Comparison of ENCODE assay signal across 35 cellular contexts in the genomic region with DNA sequence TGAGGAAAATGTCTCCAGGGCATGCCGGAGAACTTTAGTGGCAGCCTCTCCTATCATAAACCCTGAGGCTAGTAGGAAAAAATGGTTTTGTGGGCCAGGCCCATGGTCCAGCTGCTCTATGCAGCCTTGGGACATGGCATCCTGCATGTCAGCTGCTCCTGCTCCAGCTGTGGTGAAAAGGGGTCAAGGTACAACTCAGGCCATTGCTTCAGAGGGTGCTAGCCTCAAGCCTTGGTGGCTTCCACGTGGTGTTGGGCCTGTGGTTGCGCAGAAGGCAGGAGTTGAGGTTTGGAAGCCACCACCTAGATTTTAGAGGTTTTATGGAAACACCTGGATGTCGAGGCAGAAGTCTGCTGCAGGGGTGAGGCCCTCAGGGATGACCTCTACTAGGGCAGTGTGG.
DNase-seq lines count a peak whose midpoint lies in the region; ATAC-seq, FAIRE-seq and TF ChIP-seq lines count a peak whose summit lies in the region.
"Had no signal": no experiment of that assay in that cellular context is flagged by ENCODE, and none has a peak within 500 bp of the region (broad histone marks: within the 10 kb centered on the region; RNA-seq: fewer than 3 reads in every experiment).

No MANE protein-coding gene starts in this region.

- H3K27me3 Mint-ChIP-seq in progenitor cell of endocrine pancreas: no peaks in the 10 kb centered on the region

- POLR2A ChIA-PET in HepG2 (lab: Yijun Ruan, JAX): no interaction called here

- TF ChIP-seq POLR2A in HepG2 (IDR thresholded peaks at IDR 0.05; ENCODE audit: insufficient read depth in 1 of 2, low read depth in 2 of 2, low read length in 2 of 2) (no peak), right lobe of liver (IDR thresholded peaks at IDR 0.05) (no peak)

- in situ Hi-C loops in HepG2 (cut with HindIII; ENCODE audit: extremely low pct_ligation_motif_present, low pct_unique_long_range_greater_than_20kb): no loop called here

- CTCF ChIA-PET in HepG2 (lab: Yijun Ruan, JAX; ENCODE audit: low intra/inter-chr PET ratio, low total read pairs): no interaction called here

- H3K4me1 ChIP-seq in HepG2 (ENCODE audit: insufficient read depth, low read length) (peaks cover 26% of the 10 kb centered on the region), right lobe of liver (no peaks in the 10 kb centered on the region), small intestine (ENCODE audit: control insufficient read depth in 2 of 2, insufficient read depth in 1 of 2, low read depth in 1 of 2, low read length in 1 of 2) (no peaks in the 10 kb centered on the region), lower lobe of right lung (no peaks in the 10 kb centered on the region)
- H3K4me1 ChIP-seq: A549; BE2C; BLaER1; BLaER1 treated with 17β-estradiol and CSF1 and Interleukin-3, amounts not matched to agents 10 nM and 100 nM had no signal

- no peak for TF ChIP-seq EP300 in HepG2 (IDR thresholded peaks at IDR 0.05; ENCODE audit: low read depth in 2 of 2, low read length in 2 of 2)
- no peak for TF ChIP-seq EP300 in HepG2 (CRISPR knock-in tag; IDR thresholded peaks at IDR 0.05; ENCODE audit: borderline replicate concordance)

- TF ChIP-seq RAD21 in HepG2 (CRISPR knock-in tag; IDR thresholded peaks at IDR 0.05): no peak

- peak overlapping the region; percentile 38 for H3K27ac Mint-ChIP-seq in progenitor cell of endocrine pancreas
- H3K27ac Mint-ChIP-seq: B cell; CD14-positive monocyte; CD4-positive, alpha-beta memory T cell; CD4-positive, alpha-beta T cell; CD4-positive, CD25-positive, alpha-beta regulatory T cell; CD8-positive, alpha-beta memory T cell; CD8-positive, alpha-beta T cell had no signal

- no peaks in the 10 kb centered on the region for H3K36me3 ChIP-seq in HepG2 (replicated peaks in 1 of 2; ENCODE audit: control insufficient read depth in 1 of 2, insufficient read depth in 2 of 2, low read length in 2 of 2)
- no peaks in the 10 kb centered on the region for H3K36me3 ChIP-seq in right lobe of liver
- H3K36me3 ChIP-seq in small intestine (ENCODE audit: control insufficient read depth in 2 of 2, insufficient read depth in 2 of 2, low read length in 2 of 2): no peaks in the 10 kb centered on the region
- no peaks in the 10 kb centered on the region for H3K36me3 ChIP-seq in lower lobe of right lung
- H3K36me3 ChIP-seq: BE2C; BLaER1; BLaER1 treated with 17β-estradiol and CSF1 and Interleukin-3, amounts not matched to agents 10 nM and 100 nM had no signal

- no TSS peak for BruUV-seq in HepG2 (replicated peaks; lab: Mats Ljungman, UMichigan)

- H3K4me3 ChIP-seq in HepG2 (replicated peaks in 1 of 3; ENCODE audit: insufficient read depth in 1 of 3, low read depth in 2 of 3, low read length in 3 of 3): no peak overlapping the region
- H3K4me3 ChIP-seq in right lobe of liver: no peak overlapping the region
- no peak overlapping the region for H3K4me3 ChIP-seq in small intestine (ENCODE audit: low read depth in 1 of 2, low read length in 2 of 2)
- H3K4me3 ChIP-seq in lower lobe of right lung: no peak overlapping the region
- H3K4me3 ChIP-seq: A549; BLaER1; BLaER1 treated with 17β-estradiol and CSF1 and Interleukin-3, amounts not matched to agents 10 nM and 100 nM had no signal

- peak; percentile 9 for DNase-seq in HepG2 (ENCODE audit: low spot score)
- no peak for DNase-seq in right lobe of liver
- DNase-seq in progenitor cell of endocrine pancreas (ENCODE audit: low spot score, unreplicated experiment): no peak
- peak; percentile 3 for DNase-seq in small intestine
- DNase-seq in lower lobe of right lung: no peak
- no peak for DNase-seq in NK-92 treated with Interleukin-12 subunit alpha and Interleukin-12 subunit beta, amount 100 ng/mL, for 24 hours (lab: John Stamatoyannopoulos, UW)
- DNase-seq: 8988T; ACHN; AML-193; BE2C; C1 segment of cervical spinal cord; Caco-2; Calu3; CD4-positive, alpha-beta memory T cell; CD4-positive, alpha-beta T cell; CD4-positive, CD25-positive, alpha-beta regulatory T cell; CD8-positive, alpha-beta memory T cell; CD8-positive, alpha-beta T cell; COR-L47; DMS 273 treated with DMSO at 0.1 percent for 48 hours; DMS153; DMS53; DMS79; DMS79 treated with DMSO at 0.1 percent for 48 hours; DND-41; EL had no signal

- H3K27ac ChIP-seq in HepG2 (ENCODE audit: extremely low read length, insufficient read depth, low read length) (no peak overlapping the region), right lobe of liver (no peak overlapping the region), small intestine (ENCODE audit: low read depth in 1 of 2, low read length in 1 of 2) (no peak overlapping the region), lower lobe of right lung (no peak overlapping the region)
- H3K27ac ChIP-seq: 22Rv1; A549; BLaER1; BLaER1 treated with 17β-estradiol and CSF1 and Interleukin-3, amounts not matched to agents 10 nM and 100 nM; C4-2B had no signal

- no peak for TF ChIP-seq CTCF in HepG2 (CRISPR knock-in tag; IDR thresholded peaks at IDR 0.05)
- no peak for TF ChIP-seq CTCF in right lobe of liver (IDR thresholded peaks at IDR 0.05)
- TF ChIP-seq CTCF in progenitor cell of endocrine pancreas (IDR thresholded peaks at IDR 0.05; ENCODE audit: unreplicated experiment): no peak
- no peak for TF ChIP-seq CTCF in lower lobe of right lung (IDR thresholded peaks at IDR 0.05)

- H3K4me2 ChIP-seq in HepG2 (ENCODE audit: low read depth, low read length): no peak overlapping the region; the same call in 1 of the 2 replicates
- H3K4me2 ChIP-seq: A549; BLaER1; BLaER1 treated with 17β-estradiol and CSF1 and Interleukin-3, amounts not matched to agents 10 nM and 100 nM had no signal

- no peaks in the 10 kb centered on the region for H3K9me3 ChIP-seq in HepG2 (ENCODE audit: low read length)
- H3K9me3 ChIP-seq in right lobe of liver: no peaks in the 10 kb centered on the region
- H3K9me3 ChIP-seq in small intestine (ENCODE audit: control insufficient read depth, low read depth): no peaks in the 10 kb centered on the region
- no peaks in the 10 kb centered on the region for H3K9me3 ChIP-seq in lower lobe of right lung
- H3K9me3 ChIP-seq: A549; BE2C; BLaER1; BLaER1 treated with 17β-estradiol and CSF1 and Interleukin-3, amounts not matched to agents 10 nM and 100 nM; Caco-2 had no signal

- ATAC-seq in HepG2 (peak; percentile 83), right lobe of liver (no peak), lower lobe of right lung (no peak)
- ATAC-seq: A549; CD8-positive, alpha-beta T cell had no signal

- no peaks in the 10 kb centered on the region for H3K79me2 ChIP-seq in HepG2 (ENCODE audit: insufficient read depth, low read length)

- no peaks in the 10 kb centered on the region for H3K36me3 Mint-ChIP-seq in progenitor cell of endocrine pancreas (ENCODE audit: insufficient read depth)
- H3K36me3 Mint-ChIP-seq: CD14-positive monocyte; CD4-positive, alpha-beta memory T cell; CD4-positive, CD25-positive, alpha-beta regulatory T cell; CD8-positive, alpha-beta memory T cell; CD8-positive, alpha-beta T cell had no signal

- peaks cover 13% of the 10 kb centered on the region for H3K9me3 Mint-ChIP-seq in progenitor cell of endocrine pancreas (ENCODE audit: low read depth)
- H3K9me3 Mint-ChIP-seq: CD4-positive, alpha-beta T cell; CD8-positive, alpha-beta T cell had no signal

- 57% methylated on average over 3 of the region's 4 CpGs for WGBS in HepG2 (ENCODE audit: low lambda C conversion rate)
- 17% methylated on average over 2 of the region's 4 CpGs for WGBS in right lobe of liver (ENCODE audit: insufficient coverage, low coverage, low lambda C conversion rate, missing lambda C conversion rate)
- 74 to 81% (median 80%) methylated on average over 4 of the region's 4 CpGs for WGBS in small intestine, 3 donors

- H4K20me1 ChIP-seq in HepG2 (ENCODE audit: insufficient read depth, low read length): no peaks in the 10 kb centered on the region
- H4K20me1 ChIP-seq: BLaER1; BLaER1 treated with 17β-estradiol and CSF1 and Interleukin-3, amounts not matched to agents 10 nM and 100 nM had no signal

- H3K27me3 ChIP-seq in HepG2 (ENCODE audit: control insufficient read depth in 1 of 2, insufficient read depth in 2 of 2, low read length in 2 of 2) (no peaks in the 10 kb centered on the region; a peak in 1 of 5 replicates), right lobe of liver (no peaks in the 10 kb centered on the region), small intestine (ENCODE audit: control insufficient read depth in 2 of 2, insufficient read depth in 2 of 2, low read length in 2 of 2) (no peaks in the 10 kb centered on the region), lower lobe of right lung (ENCODE audit: low read depth) (no peaks in the 10 kb centered on the region)
- H3K27me3 ChIP-seq: BE2C; BLaER1; BLaER1 treated with 17β-estradiol and CSF1 and Interleukin-3, amounts not matched to agents 10 nM and 100 nM had no signal

- intact Hi-C loops in HepG2 (cut with micrococcal nuclease; ENCODE audit: unreplicated experiment): no loop called here
- intact Hi-C loops in right lobe of liver (cut with DNase I): no loop called here
- intact Hi-C loops in lower lobe of right lung (cut with DNase I): no loop called here

- no peak overlapping the region for H3K4me3 Mint-ChIP-seq in progenitor cell of endocrine pancreas (ENCODE audit: low read depth)
- H3K4me3 Mint-ChIP-seq: B cell; CD14-positive monocyte; CD4-positive, alpha-beta memory T cell; CD4-positive, alpha-beta T cell; CD4-positive, CD25-positive, alpha-beta regulatory T cell; CD8-positive, alpha-beta memory T cell; CD8-positive, alpha-beta T cell had no signal

- no peak overlapping the region for H3K9ac ChIP-seq in HepG2 (ENCODE audit: insufficient read depth, low read depth, low read length)
- H3K9ac ChIP-seq: BLaER1; BLaER1 treated with 17β-estradiol and CSF1 and Interleukin-3, amounts not matched to agents 10 nM and 100 nM had no signal

- no peak for FAIRE-seq in HepG2 (lab: Jason Lieb, UNC)
- no peak for FAIRE-seq in small intestine (lab: Jason Lieb, UNC)
- FAIRE-seq: A204.1, A549, D721Med had no signal

- H2AFZ ChIP-seq in HepG2 (ENCODE audit: low read length): no peak overlapping the region

- no peaks in the 10 kb centered on the region for H3K4me1 Mint-ChIP-seq in progenitor cell of endocrine pancreas (ENCODE audit: low read depth)
- H3K4me1 Mint-ChIP-seq: B cell; CD14-positive monocyte; CD4-positive, alpha-beta memory T cell; CD4-positive, CD25-positive, alpha-beta regulatory T cell; CD8-positive, alpha-beta memory T cell had no signal

TF ChIP-seq in HepG2, 621 proteins besides CTCF, POLR2A, EP300 and RAD21 (continues in another document):
- TF ChIP-seq ZMYM4 (CRISPR knock-in tag; IDR thresholded peaks at IDR 0.05): peak; percentile 22; the same call in 1 of the 2 replicates
- TF ChIP-seq ZFP62 (CRISPR knock-in tag; IDR thresholded peaks at IDR 0.05): no peak

Comparison
In these comparisons a context has a peak if more than half of its experiments do, and no peak if none do; other contexts are left out.
1. DNase-seq: peak in HepG2 (single experiment) and small intestine (single experiment); none in right lobe of liver (0 of 3), progenitor cell of endocrine pancreas (single experiment), lower lobe of right lung (single experiment) and NK-92 treated with Interleukin-12 subunit alpha and Interleukin-12 subunit beta, amount 100 ng/mL, for 24 hours (single experiment).